28 cellular contexts compared by ENCODE assay signal in the genomic region with DNA sequence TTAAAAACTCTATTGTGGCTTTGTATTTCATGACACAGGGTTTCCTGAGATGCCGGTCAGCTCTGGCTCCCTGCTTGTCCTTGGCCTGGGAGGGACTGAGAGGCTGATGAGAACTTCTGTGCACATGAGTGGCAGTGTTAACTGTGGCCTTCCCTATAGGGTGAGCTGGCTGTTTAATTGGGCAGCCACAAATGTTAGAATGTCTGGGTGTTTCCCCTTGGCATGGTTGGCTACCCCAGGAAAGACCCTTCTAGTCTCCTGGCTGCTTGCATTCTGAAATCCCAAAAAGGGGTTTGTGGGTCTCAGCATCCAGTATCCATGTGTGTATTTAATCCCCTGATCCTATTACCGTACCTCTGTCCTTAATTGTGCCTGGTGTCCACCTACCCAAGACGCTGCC. TPM values are rescaled to one million over a fixed set of nuclear protein-coding genes. Genes with fewer than 3 reads are reported as not detected.
DNase-seq lines count a peak whose midpoint lies in the region; ATAC-seq, FAIRE-seq and TF ChIP-seq lines count a peak whose summit lies in the region.
"Had no signal": no experiment of that assay in that cellular context is flagged by ENCODE, and none has a peak within 500 bp of the region (broad histone marks: within the 10 kb centered on the region; RNA-seq: fewer than 3 reads in every experiment).

No MANE protein-coding gene starts in this region.

- CTCF ChIA-PET in CD4-positive, alpha-beta memory T cell (lab: Charles Lee; ENCODE audit: partially characterized antibody), result interaction anchor here (1.0 to 4.9 kb wide), 7 partner anchors 13 to 170 kb away, joined by 3 to 37 read pairs (median 3); no protein-coding TSS in a partner anchor

- ATAC-seq in T-helper 17 cell, result no peak
- ATAC-seq in HG03439 (IDR thresholded peaks at IDR 0.05; ENCODE audit: unreplicated experiment), result no peak
- ATAC-seq in left colon, result no peak
- ATAC-seq: activated naive CD4-positive, alpha-beta T cell treated with anti-CD3 and anti-CD28 coated beads, Interleukin-2, amount 50 U/mL, for 72 hours; activated T-cell treated with anti-CD3 and anti-CD28 coated beads, Interleukin-2, amount 50 U/mL, for 72 hours; gastroesophageal sphincter; stimulated activated naive CD8-positive, alpha-beta T cell treated with anti-CD3 and anti-CD28 coated beads, Interleukin-15, Interleukin-2, amounts not matched to agents 100 U/mL and 50 U/mL, for 24 hours had no signal

- no peaks in the 10 kb centered on the region for H3K36me3 ChIP-seq in CD4-positive, alpha-beta memory T cell (ENCODE audit: insufficient read depth, low read length)
- H3K36me3 ChIP-seq in neutrophil (no peaks in the 10 kb centered on the region), esophagus muscularis mucosa (no peaks in the 10 kb centered on the region)
- H3K36me3 ChIP-seq: esophagus squamous epithelium, gastroesophageal sphincter, tibial nerve had no signal

- H3K27ac ChIP-seq in CD4-positive, alpha-beta memory T cell (ENCODE audit: low read depth, low read length), result peak overlapping the region; percentile 92
- peak overlapping the region; percentile 100 for H3K27ac ChIP-seq in neutrophil
- peak overlapping the region in 1 of 4 donors; percentile 13 for H3K27ac ChIP-seq in esophagus muscularis mucosa (replicated peaks in 1 of 4)
- H3K27ac ChIP-seq: PC-9 had no signal

- no peak for TF ChIP-seq EP300 in esophagus muscularis mucosa (IDR thresholded peaks at IDR 0.05)

- no peaks in the 10 kb centered on the region for H3K9me3 ChIP-seq in CD4-positive, alpha-beta memory T cell (ENCODE audit: control insufficient read depth in 1 of 2, low read length in 2 of 2)
- H3K9me3 ChIP-seq in T-helper 17 cell (ENCODE audit: control insufficient read depth, low read length, poor library complexity, severe bottlenecking) (no peaks in the 10 kb centered on the region), neutrophil (no peaks in the 10 kb centered on the region), esophagus muscularis mucosa (no peaks in the 10 kb centered on the region)
- H3K9me3 ChIP-seq: Caco-2, esophagus squamous epithelium, tibial nerve had no signal

- peak overlapping the region in 5 of 7 donors; percentile 24 to 97 (median 85) for H3K27ac Mint-ChIP-seq in CD4-positive, alpha-beta memory T cell
- peak overlapping the region; percentile 61 for H3K27ac Mint-ChIP-seq in T-helper 17 cell
- H3K27ac Mint-ChIP-seq: activated naive CD4-positive, alpha-beta T cell treated with anti-CD3 and anti-CD28 coated beads, Interleukin-2, amount 50 U/mL, for 72 hours; activated T-cell treated with anti-CD3 and anti-CD28 coated beads, Interleukin-2, amount 50 U/mL, for 72 hours had no signal

- DNase-seq in CD4-positive, alpha-beta memory T cell, result no peak
- DNase-seq in GM18507 (ENCODE audit: extremely low spot score, insufficient read length, low read depth) (no peak), T-helper 17 cell (no peak), amniotic stem cell (lab: John Stamatoyannopoulos, UW) (no peak), esophagus muscularis mucosa (ENCODE audit: extremely low spot score) (no peak), left colon (no peak)
- DNase-seq: activated CD4-positive, alpha-beta T cell treated with anti-CD3 and anti-CD28 coated beads for 4 hours; activated T-cell treated with anti-CD3 and anti-CD28 coated beads, Interleukin-2, amount 50 U/mL, for 72 hours; Caco-2; DND-41; esophagus squamous epithelium; Karpas-422; NCI-H1694 treated with DMSO at 0.1 percent for 48 hours; NCI-H2171 treated with DMSO at 0.1 percent for 48 hours; NCI-H774; nucleus accumbens; PC-9; SIG-M5; stimulated activated CD4-positive, alpha-beta T cell treated with anti-CD3 and anti-CD28 coated beads, Interleukin-2, amount 100 ng/mL, for 48 hours; stimulated activated naive CD8-positive, alpha-beta T cell treated with anti-CD3 and anti-CD28 coated beads, Interleukin-15, Interleukin-2, amounts not matched to agents 100 U/mL and 50 U/mL, for 24 hours had no signal

- no peaks in the 10 kb centered on the region for H3K27me3 ChIP-seq in CD4-positive, alpha-beta memory T cell (ENCODE audit: insufficient read depth, low read length)
- no peaks in the 10 kb centered on the region for H3K27me3 ChIP-seq in neutrophil
- no peaks in the 10 kb centered on the region for H3K27me3 ChIP-seq in esophagus muscularis mucosa
- H3K27me3 ChIP-seq: gastroesophageal sphincter, tibial nerve had no signal

- intact Hi-C loops in CD4-positive, alpha-beta memory T cell (cut with micrococcal nuclease), result loop anchor here (10.0 kb wide), 1 partner anchor 329 kb away; a partner anchor contains a TSS
- intact Hi-C loops in esophagus muscularis mucosa (cut with DNase I) (loop anchor here (2.0 kb wide), 1 partner anchor 167 kb away; no protein-coding TSS in a partner anchor), left colon (cut with DNase I, micrococcal nuclease) (no loop called here)

- WGBS in esophagus muscularis mucosa, result 91% methylated on average over 3 of the region's 3 CpGs

- peaks cover 18% of the 10 kb centered on the region for H3K4me1 ChIP-seq in CD4-positive, alpha-beta memory T cell (ENCODE audit: insufficient read depth, low read length)
- H3K4me1 ChIP-seq in neutrophil (ENCODE audit: control insufficient read depth in 1 of 2, insufficient read depth in 1 of 2, low read depth in 1 of 2, low read length in 1 of 2), result peaks cover 48 to 49% of the 10 kb centered on the region in 2 experiments
- peaks cover 13 to 17% (median 15%) of the 10 kb centered on the region in 4 donors for H3K4me1 ChIP-seq in esophagus muscularis mucosa

- no peak for TF ChIP-seq POLR2A in esophagus muscularis mucosa (IDR thresholded peaks at IDR 0.05; ENCODE audit: low read depth)

- peak; percentile 50 for FAIRE-seq in GM18507 (lab: Jason Lieb, UNC)
- FAIRE-seq: keratinocyte had no signal

- TF ChIP-seq CTCF in neutrophil (IDR thresholded peaks at IDR 0.05) (no peak), esophagus muscularis mucosa (IDR thresholded peaks at IDR 0.05) (no peak)

- H3K4me3 ChIP-seq in CD4-positive, alpha-beta memory T cell (ENCODE audit: low read length in 2 of 2), result no peak overlapping the region
- H3K4me3 ChIP-seq in neutrophil (ENCODE audit: low read depth in 1 of 2, low read length in 1 of 2) (peak overlapping the region; percentile 97 to 99), esophagus muscularis mucosa (no peak overlapping the region)
- H3K4me3 ChIP-seq: esophagus squamous epithelium, gastroesophageal sphincter, lung, PC-9, smooth muscle cell, tibial nerve had no signal

- H3K36me3 Mint-ChIP-seq in CD4-positive, alpha-beta memory T cell, result peaks cover 0 to 4% of the 10 kb centered on the region in 2 donors
- peaks cover 2% of the 10 kb centered on the region for H3K36me3 Mint-ChIP-seq in T-helper 17 cell (ENCODE audit: low read depth)

- peaks cover 16 to 28% (median 18%) of the 10 kb centered on the region in 4 donors for H3K4me1 Mint-ChIP-seq in CD4-positive, alpha-beta memory T cell
- peaks cover 20% of the 10 kb centered on the region for H3K4me1 Mint-ChIP-seq in T-helper 17 cell

- no peaks in the 10 kb centered on the region for H3K9me3 Mint-ChIP-seq in CD4-positive, alpha-beta memory T cell

- POLR2A ChIA-PET in CD4-positive, alpha-beta memory T cell (lab: Charles Lee; ENCODE audit: partially characterized antibody), result interaction anchor here (1.0 to 9.1 kb wide), 4 partner anchors 34 to 160 kb away, joined by 3 to 528 read pairs (median 136); no protein-coding TSS in a partner anchor

- no peaks in the 10 kb centered on the region for H3K27me3 Mint-ChIP-seq in CD4-positive, alpha-beta memory T cell
- no peaks in the 10 kb centered on the region for H3K27me3 Mint-ChIP-seq in T-helper 17 cell

- H3K4me3 Mint-ChIP-seq in CD4-positive, alpha-beta memory T cell, result no peak overlapping the region
- no peak overlapping the region for H3K4me3 Mint-ChIP-seq in T-helper 17 cell

RNA-seq across cellular contexts. Expression of a gene that starts 3.0 kb away (rescaled TPM):
- 100 to 1,000 TPM; 197 to 202 TPM for total RNA-seq in CD4-positive, alpha-beta memory T cell
- 10 to 100 TPM; 22.0 to 82.2 TPM for polyA plus RNA-seq in CD4-positive, alpha-beta memory T cell
- total RNA-seq in T-helper 17 cell (100 to 1,000 TPM; 184 to 226 TPM), esophagus muscularis mucosa (100 to 1,000 TPM in 1 of 4 donors, 10 to 100 TPM in 3; 57.3 to 109 (median 74.2) TPM), left colon (100 to 1,000 TPM in 1 of 2 donors, 10 to 100 TPM in 1; 36.8 to 103 TPM)

Comparison
In these comparisons a context has a peak if more than half of its experiments do, and no peak if none do; other contexts are left out.
1. H3K4me3 ChIP-seq: peak in neutrophil (2 of 2); none in CD4-positive, alpha-beta memory T cell (0 of 2) and esophagus muscularis mucosa (0 of 4).
2. intact Hi-C loops: an anchor here in CD4-positive, alpha-beta memory T cell (10.0 kb wide) and esophagus muscularis mucosa (2.0 kb wide); none called in left colon.